In genomic region chr14:74961238-74961911, GRCh38 we compare ENCODE assay signal across 1 cellular context.
TF ChIP-seq lines count a peak whose summit lies in the region.

No MANE protein-coding gene starts in this region.

TF ChIP-seq in K562, 482 proteins besides CTCF, POLR2A, EP300 and RAD21:
- TF ChIP-seq ZNF121 (CRISPR knock-in tag; conservative IDR thresholded peaks at IDR 0.05) = peak; percentile 62
- TF ChIP-seq TEAD1 (CRISPR knock-in tag; IDR thresholded peaks at IDR 0.05) = no peak
